In genomic region chr2:127641846-127642510, GRCh38 we compare ENCODE assay signal across 1 cellular context.
TF ChIP-seq lines count a peak whose summit lies in the region.

No MANE protein-coding gene starts in this region.

TF ChIP-seq in K562, 482 proteins besides CTCF, POLR2A, EP300 and RAD21 (continued from another document):
- TF ChIP-seq MAX (CRISPR knock-in tag; IDR thresholded peaks at IDR 0.05), result 0 out of 2 replicates have a peak, but pooled peaks have one; percentile 7
